Comparison of ENCODE assay signal across 1 cellular context in the genomic region with DNA sequence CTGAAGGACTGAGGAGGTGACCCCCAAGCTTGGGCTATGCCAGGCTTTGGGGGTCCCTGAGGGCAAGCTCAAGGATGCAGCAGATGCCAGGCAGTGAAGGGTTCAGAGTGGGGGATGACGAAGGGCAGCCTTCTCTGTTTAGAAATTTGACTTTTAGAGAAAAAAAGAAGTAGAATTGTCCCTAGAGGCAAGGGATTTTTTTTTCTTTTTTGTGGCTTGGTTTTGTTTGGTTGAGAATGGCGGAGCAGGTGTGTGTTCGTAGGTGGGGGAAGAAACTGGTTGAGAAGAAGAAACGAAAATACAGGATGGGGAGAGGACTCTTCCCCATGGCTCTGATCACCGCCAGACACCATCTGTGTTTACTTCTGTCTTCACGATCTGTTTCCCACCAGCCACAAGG.
TF ChIP-seq lines count a peak whose summit lies in the region.

No MANE protein-coding gene starts in this region.

TF ChIP-seq in GM12878, 131 proteins besides CTCF, POLR2A, EP300 and RAD21 (continues in another document):
- TF ChIP-seq, protein P1, sequence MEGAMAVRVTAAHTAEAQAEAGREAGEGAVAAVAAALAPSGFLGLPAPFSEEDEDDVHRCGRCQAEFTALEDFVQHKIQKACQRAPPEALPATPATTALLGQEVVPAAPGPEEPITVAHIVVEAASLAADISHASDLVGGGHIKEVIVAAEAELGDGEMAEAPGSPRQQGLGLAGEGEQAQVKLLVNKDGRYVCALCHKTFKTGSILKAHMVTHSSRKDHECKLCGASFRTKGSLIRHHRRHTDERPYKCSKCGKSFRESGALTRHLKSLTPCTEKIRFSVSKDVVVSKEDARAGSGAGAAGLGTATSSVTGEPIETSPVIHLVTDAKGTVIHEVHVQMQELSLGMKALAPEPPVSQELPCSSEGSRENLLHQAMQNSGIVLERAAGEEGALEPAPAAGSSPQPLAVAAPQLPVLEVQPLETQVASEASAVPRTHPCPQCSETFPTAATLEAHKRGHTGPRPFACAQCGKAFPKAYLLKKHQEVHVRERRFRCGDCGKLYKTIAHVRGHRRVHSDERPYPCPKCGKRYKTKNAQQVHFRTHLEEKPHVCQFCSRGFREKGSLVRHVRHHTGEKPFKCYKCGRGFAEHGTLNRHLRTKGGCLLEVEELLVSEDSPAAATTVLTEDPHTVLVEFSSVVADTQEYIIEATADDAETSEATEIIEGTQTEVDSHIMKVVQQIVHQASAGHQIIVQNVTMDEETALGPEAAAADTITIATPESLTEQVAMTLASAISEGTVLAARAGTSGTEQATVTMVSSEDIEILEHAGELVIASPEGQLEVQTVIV (IDR thresholded peaks at IDR 0.05; ENCODE audit: borderline replicate concordance, partially characterized antibody), result no peak
- TF ChIP-seq MTA2 (IDR thresholded peaks at IDR 0.05; ENCODE audit: low read depth) (peak; percentile 31; the same call in 1 of the 2 replicates), IRF4 (IDR thresholded peaks at IDR 0.05; ENCODE audit: low read depth, low read length) (0 out of 2 replicates have a peak, but pooled peaks have one; percentile 10), RFX5 (IDR thresholded peaks at IDR 0.05; ENCODE audit: low read depth, low read length) (no peak), EED (IDR thresholded peaks at IDR 0.05; ENCODE audit: low read depth) (peak; percentile 48; the same call in 1 of the 2 replicates), SUPT20H (IDR thresholded peaks at IDR 0.05; ENCODE audit: borderline replicate concordance, control insufficient read depth, low read depth, low read length) (no peak), CBFB (IDR thresholded peaks at IDR 0.05; ENCODE audit: low read depth) (peak; percentile 35; the same call in 1 of the 2 replicates), TCF12 (IDR thresholded peaks at IDR 0.05; ENCODE audit: low read depth, low read length) (peak; percentile 81), TCF3 (IDR thresholded peaks at IDR 0.05; ENCODE audit: borderline replicate concordance, insufficient read depth, low read depth, low read length) (peak; percentile 42; the same call in 1 of the 2 replicates), PML (IDR thresholded peaks at IDR 0.05; ENCODE audit: low read length) (no peak), ZSCAN29 (IDR thresholded peaks at IDR 0.05) (no peak), RUNX3 (IDR thresholded peaks at IDR 0.05; ENCODE audit: low read length) (peak; percentile 86), ZNF384 (IDR thresholded peaks at IDR 0.05; ENCODE audit: borderline replicate concordance, low read depth, low read length) (peak; percentile 93), ZBED1 (IDR thresholded peaks at IDR 0.05; ENCODE audit: borderline replicate concordance) (no peak), POLR2AphosphoS5 (IDR thresholded peaks at IDR 0.05; ENCODE audit: low read length) (no peak), BCL11A (IDR thresholded peaks at IDR 0.05; ENCODE audit: low read depth, low read length) (no peak), IKZF1 (conservative IDR thresholded peaks at IDR 0.05) (peak; percentile 72), POLR2AphosphoS2 (IDR thresholded peaks at IDR 0.05; ENCODE audit: low read depth, low read length) (no peak), KAT2A (conservative IDR thresholded peaks at IDR 0.05; ENCODE audit: control insufficient read depth, low read depth, low read length) (no peak), IKZF2 (IDR thresholded peaks at IDR 0.05) (peak; percentile 82 to 83; a peak in 3 of 4 replicates), MEF2A (IDR thresholded peaks at IDR 0.05; ENCODE audit: insufficient read depth, low read depth, low read length) (no peak), MEF2B (IDR thresholded peaks at IDR 0.05; ENCODE audit: partially characterized antibody, poor library complexity, severe bottlenecking) (peak; percentile 91), ZNF274 (IDR thresholded peaks at IDR 0.05; ENCODE audit: insufficient read depth, insufficient read length) (no peak), NFXL1 (IDR thresholded peaks at IDR 0.05; ENCODE audit: borderline replicate concordance) (no peak), GATAD2B (conservative IDR thresholded peaks at IDR 0.05; ENCODE audit: low read depth) (no peak), SP1 (IDR thresholded peaks at IDR 0.05; ENCODE audit: low read depth, low read length) (no peak), RBBP5 (conservative IDR thresholded peaks at IDR 0.05) (no peak), NFIC (IDR thresholded peaks at IDR 0.05; ENCODE audit: low read depth, low read length) (no peak), KDM1A (IDR thresholded peaks at IDR 0.05; ENCODE audit: borderline replicate concordance) (no peak), TBL1XR1 (IDR thresholded peaks at IDR 0.05; ENCODE audit: low read depth, low read length) (0 out of 2 replicates have a peak, but pooled peaks have one; percentile 15), NBN (IDR thresholded peaks at IDR 0.05) (peak; percentile 61; the same call in 1 of the 2 replicates), HDGF (IDR thresholded peaks at IDR 0.05) (peak; percentile 78; the same call in 1 of the 2 replicates)
- TF ChIP-seq, protein P2, sequence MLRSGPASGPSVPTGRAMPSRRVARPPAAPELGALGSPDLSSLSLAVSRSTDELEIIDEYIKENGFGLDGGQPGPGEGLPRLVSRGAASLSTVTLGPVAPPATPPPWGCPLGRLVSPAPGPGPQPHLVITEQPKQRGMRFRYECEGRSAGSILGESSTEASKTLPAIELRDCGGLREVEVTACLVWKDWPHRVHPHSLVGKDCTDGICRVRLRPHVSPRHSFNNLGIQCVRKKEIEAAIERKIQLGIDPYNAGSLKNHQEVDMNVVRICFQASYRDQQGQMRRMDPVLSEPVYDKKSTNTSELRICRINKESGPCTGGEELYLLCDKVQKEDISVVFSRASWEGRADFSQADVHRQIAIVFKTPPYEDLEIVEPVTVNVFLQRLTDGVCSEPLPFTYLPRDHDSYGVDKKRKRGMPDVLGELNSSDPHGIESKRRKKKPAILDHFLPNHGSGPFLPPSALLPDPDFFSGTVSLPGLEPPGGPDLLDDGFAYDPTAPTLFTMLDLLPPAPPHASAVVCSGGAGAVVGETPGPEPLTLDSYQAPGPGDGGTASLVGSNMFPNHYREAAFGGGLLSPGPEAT (IDR thresholded peaks at IDR 0.05; ENCODE audit: low read depth), result peak; percentile 77
- TF ChIP-seq, protein P3, sequence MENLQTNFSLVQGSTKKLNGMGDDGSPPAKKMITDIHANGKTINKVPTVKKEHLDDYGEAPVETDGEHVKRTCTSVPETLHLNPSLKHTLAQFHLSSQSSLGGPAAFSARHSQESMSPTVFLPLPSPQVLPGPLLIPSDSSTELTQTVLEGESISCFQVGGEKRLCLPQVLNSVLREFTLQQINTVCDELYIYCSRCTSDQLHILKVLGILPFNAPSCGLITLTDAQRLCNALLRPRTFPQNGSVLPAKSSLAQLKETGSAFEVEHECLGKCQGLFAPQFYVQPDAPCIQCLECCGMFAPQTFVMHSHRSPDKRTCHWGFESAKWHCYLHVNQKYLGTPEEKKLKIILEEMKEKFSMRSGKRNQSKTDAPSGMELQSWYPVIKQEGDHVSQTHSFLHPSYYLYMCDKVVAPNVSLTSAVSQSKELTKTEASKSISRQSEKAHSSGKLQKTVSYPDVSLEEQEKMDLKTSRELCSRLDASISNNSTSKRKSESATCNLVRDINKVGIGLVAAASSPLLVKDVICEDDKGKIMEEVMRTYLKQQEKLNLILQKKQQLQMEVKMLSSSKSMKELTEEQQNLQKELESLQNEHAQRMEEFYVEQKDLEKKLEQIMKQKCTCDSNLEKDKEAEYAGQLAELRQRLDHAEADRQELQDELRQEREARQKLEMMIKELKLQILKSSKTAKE (IDR thresholded peaks at IDR 0.05; ENCODE audit: low read depth, poor library complexity, severe bottlenecking), result peak; percentile 90
- TF ChIP-seq, protein P4, sequence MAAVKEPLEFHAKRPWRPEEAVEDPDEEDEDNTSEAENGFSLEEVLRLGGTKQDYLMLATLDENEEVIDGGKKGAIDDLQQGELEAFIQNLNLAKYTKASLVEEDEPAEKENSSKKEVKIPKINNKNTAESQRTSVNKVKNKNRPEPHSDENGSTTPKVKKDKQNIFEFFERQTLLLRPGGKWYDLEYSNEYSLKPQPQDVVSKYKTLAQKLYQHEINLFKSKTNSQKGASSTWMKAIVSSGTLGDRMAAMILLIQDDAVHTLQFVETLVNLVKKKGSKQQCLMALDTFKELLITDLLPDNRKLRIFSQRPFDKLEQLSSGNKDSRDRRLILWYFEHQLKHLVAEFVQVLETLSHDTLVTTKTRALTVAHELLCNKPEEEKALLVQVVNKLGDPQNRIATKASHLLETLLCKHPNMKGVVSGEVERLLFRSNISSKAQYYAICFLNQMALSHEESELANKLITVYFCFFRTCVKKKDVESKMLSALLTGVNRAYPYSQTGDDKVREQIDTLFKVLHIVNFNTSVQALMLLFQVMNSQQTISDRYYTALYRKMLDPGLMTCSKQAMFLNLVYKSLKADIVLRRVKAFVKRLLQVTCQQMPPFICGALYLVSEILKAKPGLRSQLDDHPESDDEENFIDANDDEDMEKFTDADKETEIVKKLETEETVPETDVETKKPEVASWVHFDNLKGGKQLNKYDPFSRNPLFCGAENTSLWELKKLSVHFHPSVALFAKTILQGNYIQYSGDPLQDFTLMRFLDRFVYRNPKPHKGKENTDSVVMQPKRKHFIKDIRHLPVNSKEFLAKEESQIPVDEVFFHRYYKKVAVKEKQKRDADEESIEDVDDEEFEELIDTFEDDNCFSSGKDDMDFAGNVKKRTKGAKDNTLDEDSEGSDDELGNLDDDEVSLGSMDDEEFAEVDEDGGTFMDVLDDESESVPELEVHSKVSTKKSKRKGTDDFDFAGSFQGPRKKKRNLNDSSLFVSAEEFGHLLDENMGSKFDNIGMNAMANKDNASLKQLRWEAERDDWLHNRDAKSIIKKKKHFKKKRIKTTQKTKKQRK (IDR thresholded peaks at IDR 0.05; ENCODE audit: low read depth, low read length), result no peak
- TF ChIP-seq, protein P5, sequence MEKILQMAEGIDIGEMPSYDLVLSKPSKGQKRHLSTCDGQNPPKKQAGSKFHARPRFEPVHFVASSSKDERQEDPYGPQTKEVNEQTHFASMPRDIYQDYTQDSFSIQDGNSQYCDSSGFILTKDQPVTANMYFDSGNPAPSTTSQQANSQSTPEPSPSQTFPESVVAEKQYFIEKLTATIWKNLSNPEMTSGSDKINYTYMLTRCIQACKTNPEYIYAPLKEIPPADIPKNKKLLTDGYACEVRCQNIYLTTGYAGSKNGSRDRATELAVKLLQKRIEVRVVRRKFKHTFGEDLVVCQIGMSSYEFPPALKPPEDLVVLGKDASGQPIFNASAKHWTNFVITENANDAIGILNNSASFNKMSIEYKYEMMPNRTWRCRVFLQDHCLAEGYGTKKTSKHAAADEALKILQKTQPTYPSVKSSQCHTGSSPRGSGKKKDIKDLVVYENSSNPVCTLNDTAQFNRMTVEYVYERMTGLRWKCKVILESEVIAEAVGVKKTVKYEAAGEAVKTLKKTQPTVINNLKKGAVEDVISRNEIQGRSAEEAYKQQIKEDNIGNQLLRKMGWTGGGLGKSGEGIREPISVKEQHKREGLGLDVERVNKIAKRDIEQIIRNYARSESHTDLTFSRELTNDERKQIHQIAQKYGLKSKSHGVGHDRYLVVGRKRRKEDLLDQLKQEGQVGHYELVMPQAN (conservative IDR thresholded peaks at IDR 0.05), result no peak
- TF ChIP-seq, protein P6, sequence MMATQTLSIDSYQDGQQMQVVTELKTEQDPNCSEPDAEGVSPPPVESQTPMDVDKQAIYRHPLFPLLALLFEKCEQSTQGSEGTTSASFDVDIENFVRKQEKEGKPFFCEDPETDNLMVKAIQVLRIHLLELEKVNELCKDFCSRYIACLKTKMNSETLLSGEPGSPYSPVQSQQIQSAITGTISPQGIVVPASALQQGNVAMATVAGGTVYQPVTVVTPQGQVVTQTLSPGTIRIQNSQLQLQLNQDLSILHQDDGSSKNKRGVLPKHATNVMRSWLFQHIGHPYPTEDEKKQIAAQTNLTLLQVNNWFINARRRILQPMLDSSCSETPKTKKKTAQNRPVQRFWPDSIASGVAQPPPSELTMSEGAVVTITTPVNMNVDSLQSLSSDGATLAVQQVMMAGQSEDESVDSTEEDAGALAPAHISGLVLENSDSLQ (IDR thresholded peaks at IDR 0.05), result no peak
- TF ChIP-seq, protein P7, sequence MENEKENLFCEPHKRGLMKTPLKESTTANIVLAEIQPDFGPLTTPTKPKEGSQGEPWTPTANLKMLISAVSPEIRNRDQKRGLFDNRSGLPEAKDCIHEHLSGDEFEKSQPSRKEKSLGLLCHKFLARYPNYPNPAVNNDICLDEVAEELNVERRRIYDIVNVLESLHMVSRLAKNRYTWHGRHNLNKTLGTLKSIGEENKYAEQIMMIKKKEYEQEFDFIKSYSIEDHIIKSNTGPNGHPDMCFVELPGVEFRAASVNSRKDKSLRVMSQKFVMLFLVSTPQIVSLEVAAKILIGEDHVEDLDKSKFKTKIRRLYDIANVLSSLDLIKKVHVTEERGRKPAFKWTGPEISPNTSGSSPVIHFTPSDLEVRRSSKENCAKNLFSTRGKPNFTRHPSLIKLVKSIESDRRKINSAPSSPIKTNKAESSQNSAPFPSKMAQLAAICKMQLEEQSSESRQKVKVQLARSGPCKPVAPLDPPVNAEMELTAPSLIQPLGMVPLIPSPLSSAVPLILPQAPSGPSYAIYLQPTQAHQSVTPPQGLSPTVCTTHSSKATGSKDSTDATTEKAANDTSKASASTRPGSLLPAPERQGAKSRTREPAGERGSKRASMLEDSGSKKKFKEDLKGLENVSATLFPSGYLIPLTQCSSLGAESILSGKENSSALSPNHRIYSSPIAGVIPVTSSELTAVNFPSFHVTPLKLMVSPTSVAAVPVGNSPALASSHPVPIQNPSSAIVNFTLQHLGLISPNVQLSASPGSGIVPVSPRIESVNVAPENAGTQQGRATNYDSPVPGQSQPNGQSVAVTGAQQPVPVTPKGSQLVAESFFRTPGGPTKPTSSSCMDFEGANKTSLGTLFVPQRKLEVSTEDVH (IDR thresholded peaks at IDR 0.05; ENCODE audit: low read depth, partially characterized antibody), result no peak
- TF ChIP-seq, protein P8, sequence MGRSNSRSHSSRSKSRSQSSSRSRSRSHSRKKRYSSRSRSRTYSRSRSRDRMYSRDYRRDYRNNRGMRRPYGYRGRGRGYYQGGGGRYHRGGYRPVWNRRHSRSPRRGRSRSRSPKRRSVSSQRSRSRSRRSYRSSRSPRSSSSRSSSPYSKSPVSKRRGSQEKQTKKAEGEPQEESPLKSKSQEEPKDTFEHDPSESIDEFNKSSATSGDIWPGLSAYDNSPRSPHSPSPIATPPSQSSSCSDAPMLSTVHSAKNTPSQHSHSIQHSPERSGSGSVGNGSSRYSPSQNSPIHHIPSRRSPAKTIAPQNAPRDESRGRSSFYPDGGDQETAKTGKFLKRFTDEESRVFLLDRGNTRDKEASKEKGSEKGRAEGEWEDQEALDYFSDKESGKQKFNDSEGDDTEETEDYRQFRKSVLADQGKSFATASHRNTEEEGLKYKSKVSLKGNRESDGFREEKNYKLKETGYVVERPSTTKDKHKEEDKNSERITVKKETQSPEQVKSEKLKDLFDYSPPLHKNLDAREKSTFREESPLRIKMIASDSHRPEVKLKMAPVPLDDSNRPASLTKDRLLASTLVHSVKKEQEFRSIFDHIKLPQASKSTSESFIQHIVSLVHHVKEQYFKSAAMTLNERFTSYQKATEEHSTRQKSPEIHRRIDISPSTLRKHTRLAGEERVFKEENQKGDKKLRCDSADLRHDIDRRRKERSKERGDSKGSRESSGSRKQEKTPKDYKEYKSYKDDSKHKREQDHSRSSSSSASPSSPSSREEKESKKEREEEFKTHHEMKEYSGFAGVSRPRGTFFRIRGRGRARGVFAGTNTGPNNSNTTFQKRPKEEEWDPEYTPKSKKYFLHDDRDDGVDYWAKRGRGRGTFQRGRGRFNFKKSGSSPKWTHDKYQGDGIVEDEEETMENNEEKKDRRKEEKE (IDR thresholded peaks at IDR 0.05), result no peak
